ENCODE assay signal across 23 cellular contexts in the genomic region with DNA sequence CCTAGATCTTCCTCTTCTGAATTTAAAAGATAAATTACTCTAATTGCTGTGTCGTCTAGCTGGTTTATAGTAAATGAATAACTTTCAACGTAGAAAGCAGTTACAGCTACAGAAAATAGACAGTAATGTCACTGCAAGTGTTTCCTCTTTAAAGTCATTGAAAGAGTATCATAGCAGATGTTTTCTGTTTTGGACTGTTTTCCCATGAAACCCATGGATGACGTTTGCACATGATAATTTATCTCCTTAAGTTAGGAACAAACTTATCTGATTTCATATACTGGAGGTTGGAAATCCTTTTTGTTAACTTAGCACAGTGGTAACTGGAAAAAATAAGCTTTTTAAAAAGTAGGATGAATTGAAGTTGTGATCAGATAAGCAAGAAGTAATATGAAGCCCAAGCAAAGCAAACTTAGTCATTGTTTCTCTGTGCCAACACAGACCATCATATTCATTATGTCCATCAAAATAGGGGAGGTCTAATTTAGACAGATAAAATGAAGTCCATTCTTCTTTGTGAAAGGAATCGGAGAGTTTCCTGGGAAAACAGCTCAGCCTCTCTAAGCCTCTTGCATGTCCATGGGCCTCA.
"Had no signal": no experiment of that assay in that cellular context is flagged by ENCODE, and none has a peak within 500 bp of the region (broad histone marks: within the 10 kb centered on the region; RNA-seq: fewer than 3 reads in every experiment).

No MANE protein-coding gene starts in this region.

- H3K27me3 ChIP-seq: adrenal gland, body of pancreas, right lobe of liver had no signal

- ATAC-seq: activated CD4-positive, alpha-beta T cell treated with anti-CD3 and anti-CD28 coated beads for 36 hours; activated T-cell treated with anti-CD3 and anti-CD28 coated beads, Interleukin-2, amount 50 U/mL, for 4 hours; body of pancreas; mucosa of descending colon; naive thymus-derived CD4-positive, alpha-beta T cell; right lobe of liver; stimulated activated naive CD8-positive, alpha-beta T cell treated with anti-CD3 and anti-CD28 coated beads, Interleukin-15, Interleukin-2, amounts not matched to agents 100 U/mL and 50 U/mL, for 24 hours had no signal

- H3K36me3 ChIP-seq: adrenal gland, right lobe of liver had no signal

- H3K27ac ChIP-seq: adrenal gland, body of pancreas, epithelial cell of prostate, parathyroid adenoma, right lobe of liver had no signal

- H3K9ac ChIP-seq: parathyroid adenoma had no signal

- H2AFZ ChIP-seq: parathyroid adenoma had no signal

- H3K4me2 ChIP-seq: smooth muscle cell had no signal

- H3K79me2 ChIP-seq: parathyroid adenoma had no signal

- DNase-seq: activated CD4-positive, alpha-beta memory T cell treated with anti-CD3 and anti-CD28 coated beads, Interleukin-2, amount 10 ng/mL, durations not matched to agents 7 days and 5 days; activated CD4-positive, alpha-beta T cell treated with anti-CD3 and anti-CD28 coated beads for 36 hours; activated effector memory CD4-positive, alpha-beta T cell treated with Interleukin-2 at 50 U/mL for 16 hours; activated naive CD4-positive, alpha-beta T cell treated with anti-CD3 and anti-CD28 coated beads, Interleukin-2, amount 50 U/mL, for 16 hours; activated T-cell treated with anti-CD3 and anti-CD28 coated beads, Interleukin-2, amount 50 U/mL, for 4 hours; adrenal gland; body of pancreas; cortex of kidney; effector CD8-positive, alpha-beta T cell; foreskin fibroblast; glutamatergic neuron; immature natural killer cell; mucosa of descending colon; naive thymus-derived CD4-positive, alpha-beta T cell; right lobe of liver; stimulated activated CD4-positive, alpha-beta T cell treated with anti-CD3 and anti-CD28 coated beads, Interleukin-4, amount 100 ng/mL, for 4 hours; stimulated activated CD8-positive, alpha-beta memory T cell treated with anti-CD3 and anti-CD28 coated beads, Interleukin-4, amount 100 ng/mL, for 48 hours; stimulated activated naive CD8-positive, alpha-beta T cell treated with anti-CD3 and anti-CD28 coated beads, Interleukin-15, Interleukin-2, amounts not matched to agents 100 U/mL and 50 U/mL, for 24 hours; T-helper 2 cell; trophoblast cell had no signal

- H3K4me1 ChIP-seq: adrenal gland, body of pancreas, parathyroid adenoma, right lobe of liver had no signal

- H3K4me3 ChIP-seq: adrenal gland, body of pancreas, mucosa of descending colon, right lobe of liver, smooth muscle cell had no signal

- H3K9me3 ChIP-seq: body of pancreas, right lobe of liver had no signal
